In genomic region chr17:32588982-32589381, GRCh38 we compare ENCODE assay signal across 12 cellular contexts.
A peak's percentile ranks its signal among the peaks of the same experiment; 100 is the strongest.
DNase-seq lines count a peak whose midpoint lies in the region; ATAC-seq and TF ChIP-seq lines count a peak whose summit lies in the region.
"Had no signal": no experiment of that assay in that cellular context is flagged by ENCODE, and none has a peak within 500 bp of the region (broad histone marks: within the 10 kb centered on the region; RNA-seq: fewer than 3 reads in every experiment).

No MANE protein-coding gene starts in this region.

- H3K4me1 ChIP-seq in DND-41 (ENCODE audit: insufficient read depth, low read length) = no peaks in the 10 kb centered on the region
- H3K4me1 ChIP-seq: testis had no signal

- in situ Hi-C loops in GM13976 (cut with MboI; ENCODE audit: low sequenced_read_pairs, unreplicated experiment) = no loop called here

- no peak overlapping the region for H2AFZ ChIP-seq in DND-41 (ENCODE audit: low read depth, low read length)

- ATAC-seq in DND-41 (ENCODE audit: insufficient read depth, low read depth) (no peak), GM21367 (IDR thresholded peaks at IDR 0.05; ENCODE audit: unreplicated experiment) (no peak)

- H4K20me1 ChIP-seq in DND-41 (ENCODE audit: insufficient read depth, low read length) = no peaks in the 10 kb centered on the region

- H3K36me3 ChIP-seq in DND-41 (ENCODE audit: insufficient read depth, low read length) = no peaks in the 10 kb centered on the region

- H3K4me2 ChIP-seq in DND-41 (ENCODE audit: insufficient read depth, low read length) = no peak overlapping the region

- H3K79me2 ChIP-seq in DND-41 (ENCODE audit: insufficient read depth, low read length) = no peaks in the 10 kb centered on the region

- H3K4me3 ChIP-seq in DND-41 (ENCODE audit: low read depth in 1 of 2, low read length in 2 of 2) = no peak overlapping the region
- no peak overlapping the region for H3K4me3 ChIP-seq in NB4 (ENCODE audit: low read depth, low read length)
- no peak overlapping the region for H3K4me3 ChIP-seq in epithelial cell of proximal tubule (ENCODE audit: low read depth, low read length)
- H3K4me3 ChIP-seq: dorsolateral prefrontal cortex, testis had no signal

- H3K27me3 ChIP-seq in DND-41 (ENCODE audit: insufficient read depth, low read length, poor library complexity) = peaks cover 27% of the 10 kb centered on the region
- H3K27me3 ChIP-seq: dorsolateral prefrontal cortex, testis had no signal

- H3K27ac ChIP-seq in 22Rv1 = no peak overlapping the region
- no peak overlapping the region for H3K27ac ChIP-seq in DND-41 (ENCODE audit: low read length)
- H3K27ac ChIP-seq: testis had no signal

- H3K9ac ChIP-seq in DND-41 (ENCODE audit: low read depth, low read length) = no peak overlapping the region

- TF ChIP-seq POLR2A in NB4 (IDR thresholded peaks at IDR 0.05; ENCODE audit: extremely low read depth, insufficient read length) = no peak

- H3K9me3 ChIP-seq in DND-41 (ENCODE audit: insufficient read depth, low read length, severe bottlenecking) = no peaks in the 10 kb centered on the region
- H3K9me3 ChIP-seq: testis had no signal

- no peak for DNase-seq in DND-41
- peak; percentile 22 for DNase-seq in NB4 (ENCODE audit: low read depth)
- DNase-seq in epithelial cell of proximal tubule (ENCODE audit: low read depth) = no peak
- no peak for DNase-seq in stimulated activated CD4-positive, alpha-beta T cell treated with anti-CD3 and anti-CD28 coated beads, Interleukin-12 subunit alpha, Interleukin-12 subunit beta, amount 100 ng/mL, for 4 hours
- DNase-seq in NCI-H345 (lab: John Stamatoyannopoulos, UW) = no peak
- DNase-seq in GM13976 (ENCODE audit: low spot score) = no peak
- DNase-seq: activated naive CD8-positive, alpha-beta T cell treated with anti-CD3 and anti-CD28 coated beads, Interleukin-2, amount 10 ng/mL, durations not matched to agents 7 days and 5 days; dorsolateral prefrontal cortex; NCI-H446; testis had no signal

- TF ChIP-seq CTCF in 22Rv1 (IDR thresholded peaks at IDR 0.05) (peak; percentile 34), DND-41 (IDR thresholded peaks at IDR 0.05; ENCODE audit: borderline replicate concordance, extremely low read depth, low read length, poor library complexity, severe bottlenecking) (peak; percentile 22), NB4 (IDR thresholded peaks at IDR 0.05; ENCODE audit: low read depth, low read length) (no peak), epithelial cell of proximal tubule (conservative IDR thresholded peaks at IDR 0.05; ENCODE audit: low read depth, low read length) (peak; percentile 40), GM13976 (IDR thresholded peaks at IDR 0.05; ENCODE audit: borderline replicate concordance, control extremely low read depth, extremely low read depth, insufficient read depth, missing control alignments) (no peak)

Comparison
In these comparisons a context has a peak if more than half of its experiments do, and no peak if none do; other contexts are left out.
1. CTCF ChIP-seq: peak in 22Rv1 (single experiment), DND-41 (single experiment) and epithelial cell of proximal tubule (single experiment); none in NB4 (single experiment) and GM13976 (single experiment).